ENCODE assay signal across 18 cellular contexts in the genomic region with DNA sequence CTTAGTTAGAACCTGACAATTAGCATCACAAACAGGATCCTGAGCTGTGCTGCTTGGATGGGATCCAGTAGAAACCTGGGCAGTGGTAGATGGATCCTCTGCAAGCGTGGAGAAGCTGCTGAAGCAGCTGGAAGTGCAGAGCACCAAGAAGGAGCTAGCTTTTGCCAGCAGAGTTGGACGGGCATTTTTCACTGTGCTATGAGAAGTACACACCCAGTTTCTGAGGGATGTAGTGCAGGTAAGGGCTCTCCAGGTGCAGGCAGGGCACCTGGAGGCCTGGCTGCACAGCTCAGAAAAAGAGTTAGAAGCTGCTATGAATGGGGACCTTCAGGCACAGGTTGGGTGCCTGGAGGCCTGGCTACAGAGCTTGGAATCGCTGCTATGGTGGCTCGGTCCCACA.
DNase-seq lines count a peak whose midpoint lies in the region; ATAC-seq and TF ChIP-seq lines count a peak whose summit lies in the region.
"Had no signal": no experiment of that assay in that cellular context is flagged by ENCODE, and none has a peak within 500 bp of the region (broad histone marks: within the 10 kb centered on the region; RNA-seq: fewer than 3 reads in every experiment).

No MANE protein-coding gene starts in this region.

- H3K36me3 Mint-ChIP-seq in activated CD4-positive, alpha-beta memory T cell treated with anti-CD3 and anti-CD28 coated beads, Interleukin-2, amount 10 ng/mL, durations not matched to agents 7 days and 5 days (ENCODE audit: low read depth) = no peaks in the 10 kb centered on the region
- H3K36me3 Mint-ChIP-seq in WTC11 = peaks cover 43% of the 10 kb centered on the region
- H3K36me3 Mint-ChIP-seq: CD4-positive, CD25-positive, alpha-beta regulatory T cell; CD8-positive, alpha-beta T cell had no signal

- no peak overlapping the region for H3K4me3 ChIP-seq in lower lobe of right lung
- H3K4me3 ChIP-seq in skeletal muscle tissue (ENCODE audit: low read length in 3 of 3) = no peak overlapping the region
- H3K4me3 ChIP-seq: BLaER1, GM23248 had no signal

- no peak overlapping the region for H3K9ac ChIP-seq in skeletal muscle tissue (ENCODE audit: low read depth in 1 of 3, low read length in 3 of 3)
- H3K9ac ChIP-seq: BLaER1, GM23248 had no signal

- DNase-seq in RPMI8226 (peak; percentile 87), islet precursor cell (peak; percentile 31), lower lobe of right lung (no peak), NAMALWA (ENCODE audit: low spot score) (no peak), WTC11 (ENCODE audit: low spot score) (no peak)
- DNase-seq in activated CD4-positive, alpha-beta memory T cell treated with anti-CD3 and anti-CD28 coated beads, Interleukin-2, amount 10 ng/mL, durations not matched to agents 7 days and 5 days = no peak
- DNase-seq in stimulated activated naive CD8-positive, alpha-beta T cell treated with anti-CD3 and anti-CD28 coated beads, Interleukin-15, amount 100 ng/mL, for 72 hours = no peak
- DNase-seq: CD8-positive, alpha-beta T cell; DMS153; GM23248; H7; HCEC 1CT had no signal

- H3K36me3 ChIP-seq in lower lobe of right lung (no peaks in the 10 kb centered on the region), skeletal muscle tissue (ENCODE audit: control insufficient read depth in 3 of 3, insufficient read depth in 3 of 3, low read length in 3 of 3) (no peaks in the 10 kb centered on the region)
- H3K36me3 ChIP-seq: BLaER1 had no signal

- no peak overlapping the region for H3K4me3 Mint-ChIP-seq in activated CD4-positive, alpha-beta memory T cell treated with anti-CD3 and anti-CD28 coated beads, Interleukin-2, amount 10 ng/mL, durations not matched to agents 7 days and 5 days
- H3K4me3 Mint-ChIP-seq in stimulated activated naive CD8-positive, alpha-beta T cell treated with anti-CD3 and anti-CD28 coated beads, Interleukin-15, amount 100 ng/mL, for 72 hours = no peak overlapping the region
- H3K4me3 Mint-ChIP-seq in WTC11 = no peak overlapping the region
- H3K4me3 Mint-ChIP-seq: B cell; CD4-positive, CD25-positive, alpha-beta regulatory T cell; CD8-positive, alpha-beta T cell had no signal

- no peaks in the 10 kb centered on the region for H3K27me3 ChIP-seq in lower lobe of right lung (ENCODE audit: low read depth)
- H3K27me3 ChIP-seq in skeletal muscle tissue (ENCODE audit: control insufficient read depth in 3 of 3, insufficient read depth in 3 of 3, low read length in 3 of 3) = no peaks in the 10 kb centered on the region
- H3K27me3 ChIP-seq: BLaER1 had no signal

- peak; percentile 31 to 58 for ATAC-seq in lower lobe of right lung
- ATAC-seq in stimulated activated naive CD8-positive, alpha-beta T cell treated with anti-CD3 and anti-CD28 coated beads, Interleukin-15, amount 100 ng/mL, for 72 hours = no peak
- ATAC-seq in WTC11 = no peak
- ATAC-seq: CD8-positive, alpha-beta T cell had no signal

- CTCF ChIA-PET in activated CD4-positive, alpha-beta memory T cell treated with anti-CD3 and anti-CD28 coated beads, Interleukin-2, amount 10 ng/mL, durations not matched to agents 7 days and 5 days (lab: Charles Lee) = no interaction called here
- CTCF ChIA-PET in WTC11 (lab: Charles Lee) = no interaction called here

- no peaks in the 10 kb centered on the region for H3K4me1 Mint-ChIP-seq in activated CD4-positive, alpha-beta memory T cell treated with anti-CD3 and anti-CD28 coated beads, Interleukin-2, amount 10 ng/mL, durations not matched to agents 7 days and 5 days
- no peaks in the 10 kb centered on the region for H3K4me1 Mint-ChIP-seq in stimulated activated naive CD8-positive, alpha-beta T cell treated with anti-CD3 and anti-CD28 coated beads, Interleukin-15, amount 100 ng/mL, for 72 hours
- H3K4me1 Mint-ChIP-seq in WTC11 = no peaks in the 10 kb centered on the region
- H3K4me1 Mint-ChIP-seq: B cell; CD4-positive, CD25-positive, alpha-beta regulatory T cell had no signal

- no peak overlapping the region for H3K27ac Mint-ChIP-seq in activated CD4-positive, alpha-beta memory T cell treated with anti-CD3 and anti-CD28 coated beads, Interleukin-2, amount 10 ng/mL, durations not matched to agents 7 days and 5 days
- H3K27ac Mint-ChIP-seq in stimulated activated naive CD8-positive, alpha-beta T cell treated with anti-CD3 and anti-CD28 coated beads, Interleukin-15, amount 100 ng/mL, for 72 hours = no peak overlapping the region
- H3K27ac Mint-ChIP-seq in WTC11 = no peak overlapping the region
- H3K27ac Mint-ChIP-seq: B cell; CD4-positive, CD25-positive, alpha-beta regulatory T cell; CD8-positive, alpha-beta T cell had no signal

- H3K9me3 Mint-ChIP-seq in activated CD4-positive, alpha-beta memory T cell treated with anti-CD3 and anti-CD28 coated beads, Interleukin-2, amount 10 ng/mL, durations not matched to agents 7 days and 5 days = peaks cover 32% of the 10 kb centered on the region
- peaks cover 0 to 21% of the 10 kb centered on the region in 2 donors for H3K9me3 Mint-ChIP-seq in stimulated activated naive CD8-positive, alpha-beta T cell treated with anti-CD3 and anti-CD28 coated beads, Interleukin-15, amount 100 ng/mL, for 72 hours
- peaks cover 63% of the 10 kb centered on the region for H3K9me3 Mint-ChIP-seq in WTC11

- no peaks in the 10 kb centered on the region for H3K9me3 ChIP-seq in lower lobe of right lung
- H3K9me3 ChIP-seq in skeletal muscle tissue (ENCODE audit: control insufficient read depth in 3 of 3, low read length in 3 of 3) = no peaks in the 10 kb centered on the region

- H3K4me1 ChIP-seq in lower lobe of right lung (no peaks in the 10 kb centered on the region), skeletal muscle tissue (ENCODE audit: control insufficient read depth in 3 of 3, insufficient read depth in 3 of 3, low read length in 3 of 3) (peaks cover 0 to 20% (median 13%) of the 10 kb centered on the region in 3 donors)
- H3K4me1 ChIP-seq: BLaER1, Caco-2 had no signal

- intact Hi-C loops in lower lobe of right lung (cut with DNase I) = no loop called here

- H3K27ac ChIP-seq in lower lobe of right lung (no peak overlapping the region), skeletal muscle tissue (ENCODE audit: low read depth, low read length) (peak overlapping the region; percentile 59)
- H3K27ac ChIP-seq: BLaER1, C4-2B, GM23248 had no signal

- no peak for TF ChIP-seq CTCF in lower lobe of right lung (IDR thresholded peaks at IDR 0.05)
- no peak for TF ChIP-seq CTCF in WTC11 (IDR thresholded peaks at IDR 0.05)

- POLR2A ChIA-PET in activated CD4-positive, alpha-beta memory T cell treated with anti-CD3 and anti-CD28 coated beads, Interleukin-2, amount 10 ng/mL, durations not matched to agents 7 days and 5 days (lab: Charles Lee) = no interaction called here
- POLR2A ChIA-PET in WTC11 (lab: Charles Lee) = no interaction called here

- no peaks in the 10 kb centered on the region for H3K27me3 Mint-ChIP-seq in activated CD4-positive, alpha-beta memory T cell treated with anti-CD3 and anti-CD28 coated beads, Interleukin-2, amount 10 ng/mL, durations not matched to agents 7 days and 5 days
- H3K27me3 Mint-ChIP-seq in stimulated activated naive CD8-positive, alpha-beta T cell treated with anti-CD3 and anti-CD28 coated beads, Interleukin-15, amount 100 ng/mL, for 72 hours = no peaks in the 10 kb centered on the region
- no peaks in the 10 kb centered on the region; the same call in 1 of the 2 replicates for H3K27me3 Mint-ChIP-seq in WTC11 (ENCODE audit: low read depth)
- H3K27me3 Mint-ChIP-seq: B cell; CD4-positive, CD25-positive, alpha-beta regulatory T cell had no signal

TF ChIP-seq in WTC11, 78 proteins besides CTCF, POLR2A, EP300 and RAD21 (continues in another document):
- TF ChIP-seq, protein P1, sequence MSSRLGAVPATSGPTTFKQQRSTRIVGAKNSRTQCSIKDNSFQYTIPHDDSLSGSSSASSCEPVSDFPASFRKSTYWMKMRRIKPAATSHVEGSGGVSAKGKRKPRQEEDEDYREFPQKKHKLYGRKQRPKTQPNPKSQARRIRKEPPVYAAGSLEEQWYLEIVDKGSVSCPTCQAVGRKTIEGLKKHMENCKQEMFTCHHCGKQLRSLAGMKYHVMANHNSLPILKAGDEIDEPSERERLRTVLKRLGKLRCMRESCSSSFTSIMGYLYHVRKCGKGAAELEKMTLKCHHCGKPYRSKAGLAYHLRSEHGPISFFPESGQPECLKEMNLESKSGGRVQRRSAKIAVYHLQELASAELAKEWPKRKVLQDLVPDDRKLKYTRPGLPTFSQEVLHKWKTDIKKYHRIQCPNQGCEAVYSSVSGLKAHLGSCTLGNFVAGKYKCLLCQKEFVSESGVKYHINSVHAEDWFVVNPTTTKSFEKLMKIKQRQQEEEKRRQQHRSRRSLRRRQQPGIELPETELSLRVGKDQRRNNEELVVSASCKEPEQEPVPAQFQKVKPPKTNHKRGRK (CRISPR knock-in tag; IDR thresholded peaks at IDR 0.05; ENCODE audit: borderline replicate concordance) = no peak
- TF ChIP-seq, protein P2, sequence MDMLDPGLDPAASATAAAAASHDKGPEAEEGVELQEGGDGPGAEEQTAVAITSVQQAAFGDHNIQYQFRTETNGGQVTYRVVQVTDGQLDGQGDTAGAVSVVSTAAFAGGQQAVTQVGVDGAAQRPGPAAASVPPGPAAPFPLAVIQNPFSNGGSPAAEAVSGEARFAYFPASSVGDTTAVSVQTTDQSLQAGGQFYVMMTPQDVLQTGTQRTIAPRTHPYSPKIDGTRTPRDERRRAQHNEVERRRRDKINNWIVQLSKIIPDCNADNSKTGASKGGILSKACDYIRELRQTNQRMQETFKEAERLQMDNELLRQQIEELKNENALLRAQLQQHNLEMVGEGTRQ (CRISPR knock-in tag; IDR thresholded peaks at IDR 0.05) = no peak
- TF ChIP-seq ZNF219 (CRISPR knock-in tag; IDR thresholded peaks at IDR 0.05; ENCODE audit: borderline replicate concordance) = no peak
- TF ChIP-seq, protein P3, sequence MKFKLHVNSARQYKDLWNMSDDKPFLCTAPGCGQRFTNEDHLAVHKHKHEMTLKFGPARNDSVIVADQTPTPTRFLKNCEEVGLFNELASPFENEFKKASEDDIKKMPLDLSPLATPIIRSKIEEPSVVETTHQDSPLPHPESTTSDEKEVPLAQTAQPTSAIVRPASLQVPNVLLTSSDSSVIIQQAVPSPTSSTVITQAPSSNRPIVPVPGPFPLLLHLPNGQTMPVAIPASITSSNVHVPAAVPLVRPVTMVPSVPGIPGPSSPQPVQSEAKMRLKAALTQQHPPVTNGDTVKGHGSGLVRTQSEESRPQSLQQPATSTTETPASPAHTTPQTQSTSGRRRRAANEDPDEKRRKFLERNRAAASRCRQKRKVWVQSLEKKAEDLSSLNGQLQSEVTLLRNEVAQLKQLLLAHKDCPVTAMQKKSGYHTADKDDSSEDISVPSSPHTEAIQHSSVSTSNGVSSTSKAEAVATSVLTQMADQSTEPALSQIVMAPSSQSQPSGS (CRISPR knock-in tag; IDR thresholded peaks at IDR 0.05; ENCODE audit: borderline replicate concordance, low read depth) = no peak
- TF ChIP-seq, protein P4, sequence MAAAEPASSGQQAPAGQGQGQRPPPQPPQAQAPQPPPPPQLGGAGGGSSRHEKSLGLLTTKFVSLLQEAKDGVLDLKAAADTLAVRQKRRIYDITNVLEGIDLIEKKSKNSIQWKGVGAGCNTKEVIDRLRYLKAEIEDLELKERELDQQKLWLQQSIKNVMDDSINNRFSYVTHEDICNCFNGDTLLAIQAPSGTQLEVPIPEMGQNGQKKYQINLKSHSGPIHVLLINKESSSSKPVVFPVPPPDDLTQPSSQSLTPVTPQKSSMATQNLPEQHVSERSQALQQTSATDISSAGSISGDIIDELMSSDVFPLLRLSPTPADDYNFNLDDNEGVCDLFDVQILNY (CRISPR knock-in tag; IDR thresholded peaks at IDR 0.05) = no peak

Comparison
In these comparisons a context has a peak if more than half of its experiments do, and no peak if none do; other contexts are left out.
1. DNase-seq: peak in RPMI8226 (single experiment) and islet precursor cell (single experiment); none in lower lobe of right lung (single experiment), activated CD4-positive, alpha-beta memory T cell treated with anti-CD3 and anti-CD28 coated beads, Interleukin-2, amount 10 ng/mL, durations not matched to agents 7 days and 5 days (single experiment), NAMALWA (single experiment), stimulated activated naive CD8-positive, alpha-beta T cell treated with anti-CD3 and anti-CD28 coated beads, Interleukin-15, amount 100 ng/mL, for 72 hours (0 of 2) and WTC11 (single experiment).
2. ATAC-seq: peak in lower lobe of right lung (2 of 2); none in stimulated activated naive CD8-positive, alpha-beta T cell treated with anti-CD3 and anti-CD28 coated beads, Interleukin-15, amount 100 ng/mL, for 72 hours (single experiment) and WTC11 (single experiment).